In the genomic region with DNA sequence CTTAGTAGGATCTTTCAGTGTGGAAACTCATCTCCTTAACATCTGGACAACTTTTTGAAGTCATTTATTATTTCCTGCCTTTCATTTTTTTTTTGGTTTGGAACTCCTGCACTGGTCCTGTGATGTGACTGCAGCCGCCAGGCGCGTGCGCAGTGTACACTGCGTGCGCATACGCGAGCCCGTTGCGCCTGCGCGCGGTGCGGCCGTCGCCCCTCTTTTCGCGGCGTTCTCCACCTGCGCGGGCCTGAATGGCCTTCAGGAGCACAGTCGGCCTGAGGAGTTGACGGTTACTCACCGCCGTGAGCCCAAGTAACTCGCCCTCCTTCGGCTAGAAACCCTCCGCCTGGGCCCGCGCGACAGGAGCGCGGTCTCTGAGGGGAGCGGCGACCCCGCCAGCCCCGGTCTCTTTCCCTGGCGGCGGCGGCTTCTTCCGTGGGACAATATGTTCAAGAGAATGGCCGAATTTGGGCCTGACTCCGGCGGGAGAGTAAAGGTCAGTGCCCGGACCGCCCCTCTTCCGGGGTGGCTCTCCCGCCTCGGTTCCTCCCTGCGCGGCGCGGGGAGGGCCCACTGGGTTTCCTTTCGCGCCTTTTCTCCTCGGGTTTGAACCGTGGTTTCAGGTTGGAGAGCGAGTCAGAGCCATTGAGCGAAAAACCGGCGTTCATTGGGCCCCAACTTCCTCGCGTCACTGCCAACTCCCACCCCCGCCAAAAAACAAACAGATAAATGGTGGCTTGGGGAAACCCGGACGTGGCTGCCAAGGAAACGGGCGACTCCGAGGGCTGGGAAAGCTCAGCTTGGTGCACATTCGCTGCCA, we compare ENCODE assay signal across 8 cellular contexts. TPM values are rescaled to one million over a fixed set of nuclear protein-coding genes. Genes with fewer than 3 reads are reported as not detected.
DNase-seq lines count a peak whose midpoint lies in the region; ATAC-seq and TF ChIP-seq lines count a peak whose summit lies in the region.

TSS of gene YEATS4 (plus strand) at position 213 of the 817 bp plus-strand sequence. CDS start at position 443, 230 bp downstream.

- peak within 1 kb of the TSS; percentile 98 for H2AFZ ChIP-seq in SK-N-SH (ENCODE audit: low read depth)
- peak within 1 kb of the TSS; percentile 99 for H2AFZ ChIP-seq in osteoblast (ENCODE audit: low read length)

- peak; percentile 96 for ATAC-seq in thoracic aorta (ENCODE audit: insufficient number of reproducible peaks, low FRiP score, low read depth)

- peaks cover 4% of the 10 kb centered on the region for H3K27me3 Mint-ChIP-seq in HFFc6 (ENCODE audit: insufficient read depth)
- H3K27me3 Mint-ChIP-seq in activated naive CD4-positive, alpha-beta T cell treated with anti-CD3 and anti-CD28 coated beads, Interleukin-2, amount 50 U/mL, for 24 hours: no peaks in the 10 kb centered on the region

- H3K79me2 ChIP-seq in SK-N-SH (ENCODE audit: insufficient read depth): peaks cover 25% of the 10 kb centered on the region
- peaks cover 8% of the 10 kb centered on the region for H3K79me2 ChIP-seq in osteoblast (ENCODE audit: insufficient read depth, low read length)

- H3K36me3 ChIP-seq in SK-N-SH (replicated peaks in 1 of 2; ENCODE audit: control insufficient read depth in 1 of 2, insufficient read depth in 2 of 2, low read length in 1 of 2) (peaks cover 13 to 28% of the 10 kb centered on the region in 2 experiments), osteoblast (ENCODE audit: insufficient read depth, low read length) (no peaks in the 10 kb centered on the region), thoracic aorta (no peaks in the 10 kb centered on the region)

- peaks cover 4 to 6% of the 10 kb centered on the region in 2 experiments; a peak in 3 of 4 replicates for H3K4me1 ChIP-seq in SK-N-SH (ENCODE audit: control insufficient read depth in 1 of 2, insufficient read depth in 2 of 2, low read depth in 1 of 2, low read length in 1 of 2)
- peaks cover 13% of the 10 kb centered on the region for H3K4me1 ChIP-seq in osteoblast (ENCODE audit: insufficient read depth, low read length)
- H3K4me1 ChIP-seq in thoracic aorta (ENCODE audit: control insufficient read depth in 1 of 2, low read depth in 2 of 2): peaks cover 0 to 14% of the 10 kb centered on the region in 2 donors

- H3K27me3 ChIP-seq in SK-N-SH (ENCODE audit: insufficient read depth) (no peaks in the 10 kb centered on the region), osteoblast (ENCODE audit: insufficient read depth, low read length) (no peaks in the 10 kb centered on the region), thoracic aorta (replicated peaks; ENCODE audit: insufficient read depth) (no peaks in the 10 kb centered on the region)

- peak within 1 kb of the TSS; percentile 83 for H3K27ac Mint-ChIP-seq in HFFc6
- H3K27ac Mint-ChIP-seq in activated naive CD4-positive, alpha-beta T cell treated with anti-CD3 and anti-CD28 coated beads, Interleukin-2, amount 50 U/mL, for 24 hours: peak within 1 kb of the TSS; percentile 94

- H3K4me2 ChIP-seq in SK-N-SH (peak within 1 kb of the TSS; percentile 86), osteoblast (ENCODE audit: insufficient read depth, low read length) (peak within 1 kb of the TSS; percentile 98)

- H3K9ac ChIP-seq in SK-N-SH: peak within 1 kb of the TSS; percentile 95

- POLR2A ChIA-PET in SK-N-SH (lab: Yijun Ruan, JAX): interaction anchor here (0.6 kb wide), 1 partner anchor 23 kb away, joined by 3 read pairs; no protein-coding TSS in a partner anchor

- H3K9me2 ChIP-seq in SK-N-SH: no peaks in the 10 kb centered on the region

- no peaks in the 10 kb centered on the region; the same call in 1 of the 2 replicates for H3K36me3 Mint-ChIP-seq in HFFc6 (ENCODE audit: low read depth)
- H3K36me3 Mint-ChIP-seq in activated naive CD4-positive, alpha-beta T cell treated with anti-CD3 and anti-CD28 coated beads, Interleukin-2, amount 50 U/mL, for 24 hours: no peaks in the 10 kb centered on the region

- H3K4me1 Mint-ChIP-seq in HFFc6 (ENCODE audit: low read depth): peaks cover 27% of the 10 kb centered on the region
- H3K4me1 Mint-ChIP-seq in activated naive CD4-positive, alpha-beta T cell treated with anti-CD3 and anti-CD28 coated beads, Interleukin-2, amount 50 U/mL, for 24 hours: peaks cover 33% of the 10 kb centered on the region

- CTCF ChIA-PET in SK-N-SH (lab: Yijun Ruan, JAX): interaction anchor here (2.8 kb wide), 1 partner anchor 211 kb away, joined by 26 read pairs; no protein-coding TSS in a partner anchor

- TF ChIP-seq CTCF in HFFc6 (IDR thresholded peaks at IDR 0.05): no peak
- TF ChIP-seq CTCF in NB4 (IDR thresholded peaks at IDR 0.05; ENCODE audit: low read depth, low read length): no peak
- no peak for TF ChIP-seq CTCF in SK-N-SH (IDR thresholded peaks at IDR 0.05)
- TF ChIP-seq CTCF in osteoblast (IDR thresholded peaks at IDR 0.05; ENCODE audit: extremely low read depth, low read depth, low read length): no peak
- TF ChIP-seq CTCF in thoracic aorta (IDR thresholded peaks at IDR 0.05): no peak

- peak within 1 kb of the TSS; percentile 89 for H3K4me3 Mint-ChIP-seq in HFFc6
- peak within 1 kb of the TSS; percentile 92 for H3K4me3 Mint-ChIP-seq in activated naive CD4-positive, alpha-beta T cell treated with anti-CD3 and anti-CD28 coated beads, Interleukin-2, amount 50 U/mL, for 24 hours

- H3K9me3 Mint-ChIP-seq in HFFc6: no peaks in the 10 kb centered on the region
- H3K9me3 Mint-ChIP-seq in activated naive CD4-positive, alpha-beta T cell treated with anti-CD3 and anti-CD28 coated beads, Interleukin-2, amount 50 U/mL, for 24 hours: no peaks in the 10 kb centered on the region

- peak; percentile 85 for TF ChIP-seq POLR2A in NB4 (IDR thresholded peaks at IDR 0.05; ENCODE audit: extremely low read depth, insufficient read length)

- peak; percentile 53 for DNase-seq in GM04503 (ENCODE audit: low read depth)
- DNase-seq in HFFc6: peak; percentile 90
- DNase-seq in NB4 (ENCODE audit: low read depth): peak; percentile 97
- peak; percentile 92 for DNase-seq in SK-N-SH
- peak; percentile 96 for DNase-seq in glomerular visceral epithelial cell (ENCODE audit: extremely low spot score)
- DNase-seq in osteoblast (ENCODE audit: insufficient read length, low spot score, missing footprints): peak; percentile 98
- DNase-seq in thoracic aorta (ENCODE audit: low spot score): peak; percentile 49

- no peaks in the 10 kb centered on the region for H4K20me1 ChIP-seq in SK-N-SH (ENCODE audit: insufficient read depth)
- H4K20me1 ChIP-seq in osteoblast (ENCODE audit: insufficient read depth, low read length): no peaks in the 10 kb centered on the region

- 0 out of 2 replicates have a peak, but pooled peaks cover 2% of the 10 kb centered on the region for H3K9me3 ChIP-seq in SK-N-SH
- no peaks in the 10 kb centered on the region for H3K9me3 ChIP-seq in osteoblast (ENCODE audit: low read depth, low read length)
- no peaks in the 10 kb centered on the region for H3K9me3 ChIP-seq in thoracic aorta

- TF ChIP-seq RAD21 in SK-N-SH (IDR thresholded peaks at IDR 0.05; ENCODE audit: low read length): no peak

- WGBS in SK-N-SH (ENCODE audit: low lambda C conversion rate): under 1% methylated on average over 42 of the region's 70 CpGs

- peak within 1 kb of the TSS; percentile 93 for H3K27ac ChIP-seq in SK-N-SH (ENCODE audit: low read depth in 2 of 2, low read length in 1 of 2)
- H3K27ac ChIP-seq in osteoblast (ENCODE audit: low read depth, low read length): peak within 1 kb of the TSS; percentile 92
- H3K27ac ChIP-seq in thoracic aorta: peak within 1 kb of the TSS; percentile 92 to 93

- H3K4me3 ChIP-seq in NB4 (ENCODE audit: low read depth, low read length): peak within 1 kb of the TSS; percentile 90
- H3K4me3 ChIP-seq in SK-N-SH (ENCODE audit: low read depth in 2 of 2, low read length in 1 of 2): peak within 1 kb of the TSS; percentile 83 to 90
- peak within 1 kb of the TSS; percentile 89 for H3K4me3 ChIP-seq in osteoblast (ENCODE audit: insufficient read depth, low read length)
- H3K4me3 ChIP-seq in thoracic aorta: peak within 1 kb of the TSS; percentile 84

- no peak for TF ChIP-seq EP300 in SK-N-SH (IDR thresholded peaks at IDR 0.05; ENCODE audit: borderline replicate concordance in 1 of 2, low read depth in 1 of 2, low read length in 1 of 2)

- peaks cover 13% of the 10 kb centered on the region for H3F3A ChIP-seq in SK-N-SH (replicated peaks; ENCODE audit: insufficient read depth)

TF ChIP-seq in SK-N-SH, 30 proteins besides CTCF, POLR2A, EP300 and RAD21 (continues in another document):
- peak; percentile 96 for TF ChIP-seq SIN3A (IDR thresholded peaks at IDR 0.05; ENCODE audit: borderline replicate concordance, low read depth, low read length)
- TF ChIP-seq NRF1 (IDR thresholded peaks at IDR 0.05; ENCODE audit: low read depth, low read length): peak; percentile 99
- TF ChIP-seq TEAD4 (IDR thresholded peaks at IDR 0.05; ENCODE audit: borderline replicate concordance, insufficient read depth): no peak
- no peak for TF ChIP-seq FOXJ3 (CRISPR knock-in tag; IDR thresholded peaks at IDR 0.05)
- TF ChIP-seq TCF12 (IDR thresholded peaks at IDR 0.05): no peak
- TF ChIP-seq, protein P1, sequence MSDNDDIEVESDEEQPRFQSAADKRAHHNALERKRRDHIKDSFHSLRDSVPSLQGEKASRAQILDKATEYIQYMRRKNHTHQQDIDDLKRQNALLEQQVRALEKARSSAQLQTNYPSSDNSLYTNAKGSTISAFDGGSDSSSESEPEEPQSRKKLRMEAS (IDR thresholded peaks at IDR 0.05; ENCODE audit: low read depth): peak; percentile 80
- TF ChIP-seq RCOR1 (IDR thresholded peaks at IDR 0.05; ENCODE audit: low read length): no peak
- TF ChIP-seq POLR2AphosphoS5 (IDR thresholded peaks at IDR 0.05; ENCODE audit: low read depth, low read length): peak; percentile 83
- TF ChIP-seq MXI1 (IDR thresholded peaks at IDR 0.05; ENCODE audit: low read depth, low read length): peak; percentile 90
- TF ChIP-seq GABPA (IDR thresholded peaks at IDR 0.05; ENCODE audit: low read depth): peak; percentile 25
- 0 out of 2 replicates have a peak, but pooled peaks have one; percentile 3 for TF ChIP-seq USF1 (IDR thresholded peaks at IDR 0.05; ENCODE audit: borderline replicate concordance, low read depth)
- TF ChIP-seq YY1 (IDR thresholded peaks at IDR 0.05; ENCODE audit: low read depth): peak; percentile 71; the same call in 1 of the 2 replicates
- no peak for TF ChIP-seq FOXM1 (IDR thresholded peaks at IDR 0.05; ENCODE audit: low read depth)

RNA-seq across cellular contexts. Expression of gene YEATS4, which starts in this region (rescaled TPM):
- 10 to 100 TPM in 4 of 6 experiments, 1 to 10 TPM in 2; 7.3 to 11.1 (median 10.4) TPM for total RNA-seq in HFFc6 (2021; fragmentation: NEBNext Ultra II Directional; extraction: Animal tissue kit (Norgen Biotek cat#: 25700))
- 11.4 and 13.2 TPM in 2 replicates for polyA plus RNA-seq in SK-N-SH (2012; rRNA removed)
- 12.1 and 17.1 TPM in 2 replicates for polyA plus RNA-seq in SK-N-SH (2012; cell fraction: cytosol; rRNA removed)
- 7.5 and 8.5 TPM in 2 replicates for polyA plus RNA-seq in SK-N-SH (2012; cell fraction: nucleus; rRNA removed)
- total RNA-seq in osteoblast (20.3 and 24.5 TPM in 2 replicates), thoracic aorta (1 to 10 TPM; 5.7 to 9.7 TPM)

Comparison
In these comparisons a context has a peak if more than half of its experiments do, and no peak if none do; other contexts are left out.
1. Peak in every context shown above with its lines: DNase-seq, ATAC-seq, H3K4me3 ChIP-seq and H3K27ac ChIP-seq.